21 cellular contexts compared by ENCODE assay signal in genomic region chr15:62605292-62605691, GRCh38.
DNase-seq lines count a peak whose midpoint lies in the region; ATAC-seq and TF ChIP-seq lines count a peak whose summit lies in the region.
"Had no signal": no experiment of that assay in that cellular context is flagged by ENCODE, and none has a peak within 500 bp of the region (broad histone marks: within the 10 kb centered on the region; RNA-seq: fewer than 3 reads in every experiment).

No MANE protein-coding gene starts in this region.

- H3K36me3 ChIP-seq in SK-N-SH (replicated peaks in 1 of 2; ENCODE audit: control insufficient read depth in 1 of 2, insufficient read depth in 2 of 2, low read length in 1 of 2) (peaks cover 0 to 8% of the 10 kb centered on the region in 2 experiments), SK-N-MC (ENCODE audit: insufficient read depth, low read length) (no peaks in the 10 kb centered on the region), subcutaneous abdominal adipose tissue (ENCODE audit: control insufficient read depth in 5 of 5, insufficient read depth in 5 of 5, low read length in 5 of 5) (no peaks in the 10 kb centered on the region)

- TF ChIP-seq EP300 in SK-N-SH (IDR thresholded peaks at IDR 0.05; ENCODE audit: borderline replicate concordance in 1 of 2, low read depth in 1 of 2, low read length in 1 of 2), result no peak

- H3K9ac ChIP-seq in SK-N-SH (no peak overlapping the region), SK-N-MC (ENCODE audit: insufficient read length) (no peak overlapping the region), subcutaneous abdominal adipose tissue (ENCODE audit: low read length in 5 of 5) (peak overlapping the region in 1 of 5 donors; percentile 43)

- ATAC-seq in SK-N-SH treated with all-trans-retinoic acid at 6 μM for 48 hours (no peak), left ventricle myocardium superior (peak; percentile 62)
- ATAC-seq: CD8-positive, alpha-beta T cell had no signal

- intact Hi-C loops in left ventricle myocardium superior (cut with micrococcal nuclease), result no loop called here

- peaks cover 23% of the 10 kb centered on the region for H3F3A ChIP-seq in SK-N-SH (replicated peaks; ENCODE audit: insufficient read depth)

- TF ChIP-seq RAD21 in SK-N-SH (IDR thresholded peaks at IDR 0.05; ENCODE audit: low read length), result no peak

- H3K4me2 ChIP-seq in SK-N-SH, result no peak overlapping the region

- H3K79me2 ChIP-seq in SK-N-SH (ENCODE audit: insufficient read depth), result peaks cover 19% of the 10 kb centered on the region; the same call in 1 of the 2 replicates

- peak overlapping the region; percentile 70 to 91; a peak in 3 of 4 replicates for H3K27ac ChIP-seq in SK-N-SH (ENCODE audit: low read depth in 2 of 2, low read length in 1 of 2)
- H3K27ac ChIP-seq in SK-N-MC, result peak overlapping the region; percentile 32; the same call in 1 of the 2 replicates
- H3K27ac ChIP-seq in subcutaneous abdominal adipose tissue (ENCODE audit: low read depth, low read length), result peak overlapping the region; percentile 91
- H3K27ac ChIP-seq: 22Rv1 had no signal

- peaks cover 16 to 19% of the 10 kb centered on the region in 2 experiments for H3K4me1 ChIP-seq in SK-N-SH (ENCODE audit: control insufficient read depth in 1 of 2, insufficient read depth in 2 of 2, low read depth in 1 of 2, low read length in 1 of 2)
- H3K4me1 ChIP-seq in subcutaneous abdominal adipose tissue (ENCODE audit: control insufficient read depth in 5 of 5, insufficient read depth in 5 of 5, low read length in 5 of 5), result peaks cover 7 to 67% (median 46%) of the 10 kb centered on the region in 5 donors

- H3K9me3 ChIP-seq in SK-N-SH (no peaks in the 10 kb centered on the region), SK-N-MC (ENCODE audit: low read depth, low read length) (no peaks in the 10 kb centered on the region), subcutaneous abdominal adipose tissue (ENCODE audit: control insufficient read depth in 5 of 5, low read length in 5 of 5) (no peaks in the 10 kb centered on the region)

- H3K27me3 ChIP-seq in SK-N-SH (ENCODE audit: insufficient read depth) (no peaks in the 10 kb centered on the region), subcutaneous abdominal adipose tissue (ENCODE audit: control insufficient read depth in 5 of 5, insufficient read depth in 4 of 5, low read length in 5 of 5) (no peaks in the 10 kb centered on the region)

- no peaks in the 10 kb centered on the region for H4K20me1 ChIP-seq in SK-N-SH (ENCODE audit: insufficient read depth)

- no peak for TF ChIP-seq CTCF in SK-N-SH (IDR thresholded peaks at IDR 0.05)

- CTCF ChIA-PET in SK-N-SH (lab: Yijun Ruan, JAX), result no interaction called here

- no peak for DNase-seq in SK-N-SH
- no peak for DNase-seq in SK-N-MC (ENCODE audit: low read depth, low spot score)
- no peak for DNase-seq in left ventricle myocardium superior
- DNase-seq in amniotic stem cell (lab: John Stamatoyannopoulos, UW), result no peak
- no peak for DNase-seq in activated effector memory CD4-positive, alpha-beta T cell treated with Interleukin-2 at 50 U/mL for 16 hours
- no peak for DNase-seq in activated CD4-positive, alpha-beta T cell treated with anti-CD3 and anti-CD28 coated beads, Interleukin-2, amount 50 U/mL, for 1 hour
- DNase-seq: AML-193; C1 segment of cervical spinal cord; CD8-positive, alpha-beta T cell; DMS153; Karpas-422; NCI-H1436; NCI-H187 treated with DMSO at 0.1 percent for 48 hours; NCI-H2107; NCI-H446 treated with DMSO at 0.1 percent for 48 hours; NCI-H526 treated with DMSO at 0.1 percent for 48 hours; OCI-M1; SHP77 treated with DMSO at 0.1 percent for 48 hours had no signal

- POLR2A ChIA-PET in SK-N-SH (lab: Yijun Ruan, JAX), result no interaction called here

- H2AFZ ChIP-seq in SK-N-SH (ENCODE audit: low read depth), result no peak overlapping the region

- H3K4me3 ChIP-seq in SK-N-SH (ENCODE audit: low read depth in 2 of 2, low read length in 1 of 2) (no peak overlapping the region), SK-N-MC (no peak overlapping the region), subcutaneous abdominal adipose tissue (ENCODE audit: low read depth in 1 of 5, low read length in 5 of 5) (no peak overlapping the region)

- WGBS in SK-N-SH (ENCODE audit: low lambda C conversion rate), result 93% methylated on average over 7 of the region's 7 CpGs

- H3K9me2 ChIP-seq in SK-N-SH, result no peaks in the 10 kb centered on the region

TF ChIP-seq in SK-N-SH, 30 proteins besides CTCF, POLR2A, EP300 and RAD21:
- TF ChIP-seq, protein P1, sequence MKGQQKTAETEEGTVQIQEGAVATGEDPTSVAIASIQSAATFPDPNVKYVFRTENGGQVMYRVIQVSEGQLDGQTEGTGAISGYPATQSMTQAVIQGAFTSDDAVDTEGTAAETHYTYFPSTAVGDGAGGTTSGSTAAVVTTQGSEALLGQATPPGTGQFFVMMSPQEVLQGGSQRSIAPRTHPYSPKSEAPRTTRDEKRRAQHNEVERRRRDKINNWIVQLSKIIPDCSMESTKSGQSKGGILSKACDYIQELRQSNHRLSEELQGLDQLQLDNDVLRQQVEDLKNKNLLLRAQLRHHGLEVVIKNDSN (IDR thresholded peaks at IDR 0.05; ENCODE audit: borderline replicate concordance, low read depth), result no peak
- TF ChIP-seq GABPA (IDR thresholded peaks at IDR 0.05; ENCODE audit: low read depth), result no peak
- TF ChIP-seq, protein P2, sequence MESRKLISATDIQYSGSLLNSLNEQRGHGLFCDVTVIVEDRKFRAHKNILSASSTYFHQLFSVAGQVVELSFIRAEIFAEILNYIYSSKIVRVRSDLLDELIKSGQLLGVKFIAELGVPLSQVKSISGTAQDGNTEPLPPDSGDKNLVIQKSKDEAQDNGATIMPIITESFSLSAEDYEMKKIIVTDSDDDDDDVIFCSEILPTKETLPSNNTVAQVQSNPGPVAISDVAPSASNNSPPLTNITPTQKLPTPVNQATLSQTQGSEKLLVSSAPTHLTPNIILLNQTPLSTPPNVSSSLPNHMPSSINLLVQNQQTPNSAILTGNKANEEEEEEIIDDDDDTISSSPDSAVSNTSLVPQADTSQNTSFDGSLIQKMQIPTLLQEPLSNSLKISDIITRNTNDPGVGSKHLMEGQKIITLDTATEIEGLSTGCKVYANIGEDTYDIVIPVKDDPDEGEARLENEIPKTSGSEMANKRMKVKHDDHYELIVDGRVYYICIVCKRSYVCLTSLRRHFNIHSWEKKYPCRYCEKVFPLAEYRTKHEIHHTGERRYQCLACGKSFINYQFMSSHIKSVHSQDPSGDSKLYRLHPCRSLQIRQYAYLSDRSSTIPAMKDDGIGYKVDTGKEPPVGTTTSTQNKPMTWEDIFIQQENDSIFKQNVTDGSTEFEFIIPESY (IDR thresholded peaks at IDR 0.05; ENCODE audit: borderline replicate concordance, low read depth), result no peak
- TF ChIP-seq SIN3A (IDR thresholded peaks at IDR 0.05; ENCODE audit: borderline replicate concordance, low read depth, low read length), result no peak
- TF ChIP-seq MXI1 (IDR thresholded peaks at IDR 0.05; ENCODE audit: low read depth, low read length), result no peak
- no peak for TF ChIP-seq CHD2 (IDR thresholded peaks at IDR 0.05; ENCODE audit: low read length, partially characterized antibody)
- no peak for TF ChIP-seq FOXJ3 (CRISPR knock-in tag; IDR thresholded peaks at IDR 0.05)
- no peak for TF ChIP-seq TAF1 (IDR thresholded peaks at IDR 0.05; ENCODE audit: borderline replicate concordance, low read depth, low read length)
- no peak for TF ChIP-seq RCOR1 (IDR thresholded peaks at IDR 0.05; ENCODE audit: low read length)
TF ChIP-seq in SK-N-SH: peak in this region for 0.

TF ChIP-seq in SK-N-SH treated with all-trans-retinoic acid at 6 μM for 48 hours, 23 proteins besides CTCF, POLR2A, EP300 and RAD21:
- no peak for TF ChIP-seq PATZ1 (CRISPR knock-in tag; IDR thresholded peaks at IDR 0.05; ENCODE audit: borderline replicate concordance)
- no peak for TF ChIP-seq ZNF8 (CRISPR knock-in tag; IDR thresholded peaks at IDR 0.05)
- TF ChIP-seq ZFP3 (CRISPR knock-in tag; IDR thresholded peaks at IDR 0.05), result no peak
- no peak for TF ChIP-seq ZNF565 (CRISPR knock-in tag; conservative IDR thresholded peaks at IDR 0.05; ENCODE audit: low read depth)
- no peak for TF ChIP-seq ISL1 (CRISPR knock-in tag; IDR thresholded peaks at IDR 0.05)

Comparison
In these comparisons a context has a peak if more than half of its experiments do, and no peak if none do; other contexts are left out.
1. H3K27ac ChIP-seq: peak in every context shown above with its lines; median percentile 91 in subcutaneous abdominal adipose tissue; 80 in SK-N-SH; 32 in SK-N-MC.